ENCODE assay signal across 13 cellular contexts in genomic region chr1:83996621-83997020, GRCh38. TPM values are rescaled to one million over a fixed set of nuclear protein-coding genes. Genes with fewer than 3 reads are reported as not detected.
DNase-seq lines count a peak whose midpoint lies in the region; ATAC-seq and TF ChIP-seq lines count a peak whose summit lies in the region.
"Had no signal": no experiment of that assay in that cellular context is flagged by ENCODE, and none has a peak within 500 bp of the region (broad histone marks: within the 10 kb centered on the region; RNA-seq: fewer than 3 reads in every experiment).

No MANE protein-coding gene starts in this region.

- no peak overlapping the region for H3K27ac Mint-ChIP-seq in natural killer cell treated with Interleukin-12 subunit alpha and Interleukin-12 subunit beta and Interleukin-15 and Interleukin-18, amount 100 ng/mL, for 72 hours

- H3K36me3 ChIP-seq in BJ (ENCODE audit: control insufficient read depth, insufficient read depth, low read length) (no peaks in the 10 kb centered on the region), neural cell (ENCODE audit: insufficient read depth, low read length) (no peaks in the 10 kb centered on the region)
- H3K36me3 ChIP-seq: BLaER1 treated with 17β-estradiol and CSF1 and Interleukin-3, amounts not matched to agents 10 nM and 100 nM; lower lobe of right lung had no signal

- H3K4me2 ChIP-seq in neural cell (ENCODE audit: low read length): peak overlapping the region; percentile 51
- H3K4me2 ChIP-seq: BLaER1 treated with 17β-estradiol and CSF1 and Interleukin-3, amounts not matched to agents 10 nM and 100 nM had no signal

- H3K27me3 ChIP-seq in BJ (ENCODE audit: control insufficient read depth, insufficient read depth, low read length) (no peaks in the 10 kb centered on the region), neural cell (ENCODE audit: insufficient read depth, low read depth, low read length) (no peaks in the 10 kb centered on the region)
- H3K27me3 ChIP-seq: BLaER1 treated with 17β-estradiol and CSF1 and Interleukin-3, amounts not matched to agents 10 nM and 100 nM; testis had no signal

- H3K4me3 ChIP-seq in BJ (ENCODE audit: low read depth, low read length) (no peak overlapping the region), neural cell (ENCODE audit: low read length) (peak overlapping the region; percentile 88)
- H3K4me3 ChIP-seq: BLaER1 treated with 17β-estradiol and CSF1 and Interleukin-3, amounts not matched to agents 10 nM and 100 nM; lower lobe of right lung; testis had no signal

- TF ChIP-seq CTCF in BJ (IDR thresholded peaks at IDR 0.05; ENCODE audit: insufficient read depth, low read depth, low read length) (no peak), neural cell (IDR thresholded peaks at IDR 0.05; ENCODE audit: poor library complexity, severe bottlenecking) (no peak)

- H3K9me3 Mint-ChIP-seq in natural killer cell treated with Interleukin-12 subunit alpha and Interleukin-12 subunit beta and Interleukin-15 and Interleukin-18, amount 100 ng/mL, for 72 hours: no peaks in the 10 kb centered on the region

- H2AFZ ChIP-seq in neural cell (ENCODE audit: low read depth, low read length): no peak overlapping the region

- no peaks in the 10 kb centered on the region for H4K20me1 ChIP-seq in neural cell (ENCODE audit: insufficient read depth)
- H4K20me1 ChIP-seq: BLaER1 treated with 17β-estradiol and CSF1 and Interleukin-3, amounts not matched to agents 10 nM and 100 nM had no signal

- H3K36me3 Mint-ChIP-seq in natural killer cell treated with Interleukin-12 subunit alpha and Interleukin-12 subunit beta and Interleukin-15 and Interleukin-18, amount 100 ng/mL, for 72 hours: no peaks in the 10 kb centered on the region

- TF ChIP-seq RAD21 in neural cell (conservative IDR thresholded peaks at IDR 0.05): no peak

- CTCF ChIA-PET in BJ (lab: Yijun Ruan, JAX): no interaction called here

- POLR2A ChIA-PET in BJ (lab: Charles Lee): no interaction called here

- no peak for ATAC-seq in natural killer cell treated with Interleukin-12 subunit alpha and Interleukin-12 subunit beta and Interleukin-15 and Interleukin-18, amount 100 ng/mL, for 72 hours
- no peak for ATAC-seq in GM21367 (IDR thresholded peaks at IDR 0.05; ENCODE audit: unreplicated experiment)
- ATAC-seq: lower lobe of right lung had no signal

- peaks cover 8 to 10% of the 10 kb centered on the region in 2 donors for H3K4me1 Mint-ChIP-seq in natural killer cell treated with Interleukin-12 subunit alpha and Interleukin-12 subunit beta and Interleukin-15 and Interleukin-18, amount 100 ng/mL, for 72 hours (ENCODE audit: low read depth in 2 of 2)

- H3K4me3 Mint-ChIP-seq in natural killer cell treated with Interleukin-12 subunit alpha and Interleukin-12 subunit beta and Interleukin-15 and Interleukin-18, amount 100 ng/mL, for 72 hours: no peak overlapping the region

- peaks cover 72% of the 10 kb centered on the region for H3K79me2 ChIP-seq in neural cell (replicated peaks; ENCODE audit: insufficient read depth, low read length)

- H3F3A ChIP-seq in neural cell (ENCODE audit: insufficient read depth, low read length, poor library complexity, severe bottlenecking): no peaks in the 10 kb centered on the region

- H3K9ac ChIP-seq in neural cell (ENCODE audit: low read length): no peak overlapping the region
- H3K9ac ChIP-seq: BLaER1 treated with 17β-estradiol and CSF1 and Interleukin-3, amounts not matched to agents 10 nM and 100 nM had no signal

- no peak for TF ChIP-seq EP300 in neural cell (conservative IDR thresholded peaks at IDR 0.05; ENCODE audit: poor library complexity, severe bottlenecking)

- no peak overlapping the region for H3K27ac ChIP-seq in neural cell (ENCODE audit: low read length)
- H3K27ac ChIP-seq: BLaER1 treated with 17β-estradiol and CSF1 and Interleukin-3, amounts not matched to agents 10 nM and 100 nM; lower lobe of right lung; testis had no signal

- H3K27me3 Mint-ChIP-seq in natural killer cell treated with Interleukin-12 subunit alpha and Interleukin-12 subunit beta and Interleukin-15 and Interleukin-18, amount 100 ng/mL, for 72 hours: peaks cover 47 to 68% of the 10 kb centered on the region in 2 donors

- no peaks in the 10 kb centered on the region for H3K9me2 ChIP-seq in neural cell (ENCODE audit: insufficient read depth, low read length)

- DNase-seq in BJ (ENCODE audit: low read depth) (peak; percentile 16), NCI-H69 (lab: John Stamatoyannopoulos, UW) (peak; percentile 16), dedifferentiated amniotic fluid mesenchymal stem cell (ENCODE audit: extremely low spot score) (peak; percentile 61), nucleus accumbens (lab: John Stamatoyannopoulos, UW) (no peak), RPMI8226 (no peak)
- DNase-seq in natural killer cell treated with Interleukin-12 subunit alpha and Interleukin-12 subunit beta and Interleukin-15 and Interleukin-18, amount 100 ng/mL, for 72 hours (ENCODE audit: low spot score): no peak
- DNase-seq: Karpas-422, lower lobe of right lung, SIG-M5, testis had no signal

- no peaks in the 10 kb centered on the region for H3K9me3 ChIP-seq in neural cell (ENCODE audit: low read length)
- H3K9me3 ChIP-seq: lower lobe of right lung, testis had no signal

TF ChIP-seq in neural cell, 6 proteins besides CTCF, POLR2A, EP300 and RAD21:
- no peak for TF ChIP-seq MXI1 (conservative IDR thresholded peaks at IDR 0.05; ENCODE audit: poor library complexity, severe bottlenecking)
- no peak for TF ChIP-seq POLR2AphosphoS5 (IDR thresholded peaks at IDR 0.05)
- TF ChIP-seq TAF1 (IDR thresholded peaks at IDR 0.05; ENCODE audit: low read depth): no peak
- no peak for TF ChIP-seq EZH2 (IDR thresholded peaks at IDR 0.05; ENCODE audit: borderline replicate concordance, insufficient read depth, low read length, poor library complexity, severe bottlenecking)
- no peak for TF ChIP-seq SMC3 (conservative IDR thresholded peaks at IDR 0.05; ENCODE audit: poor library complexity)
- TF ChIP-seq, protein P1, sequence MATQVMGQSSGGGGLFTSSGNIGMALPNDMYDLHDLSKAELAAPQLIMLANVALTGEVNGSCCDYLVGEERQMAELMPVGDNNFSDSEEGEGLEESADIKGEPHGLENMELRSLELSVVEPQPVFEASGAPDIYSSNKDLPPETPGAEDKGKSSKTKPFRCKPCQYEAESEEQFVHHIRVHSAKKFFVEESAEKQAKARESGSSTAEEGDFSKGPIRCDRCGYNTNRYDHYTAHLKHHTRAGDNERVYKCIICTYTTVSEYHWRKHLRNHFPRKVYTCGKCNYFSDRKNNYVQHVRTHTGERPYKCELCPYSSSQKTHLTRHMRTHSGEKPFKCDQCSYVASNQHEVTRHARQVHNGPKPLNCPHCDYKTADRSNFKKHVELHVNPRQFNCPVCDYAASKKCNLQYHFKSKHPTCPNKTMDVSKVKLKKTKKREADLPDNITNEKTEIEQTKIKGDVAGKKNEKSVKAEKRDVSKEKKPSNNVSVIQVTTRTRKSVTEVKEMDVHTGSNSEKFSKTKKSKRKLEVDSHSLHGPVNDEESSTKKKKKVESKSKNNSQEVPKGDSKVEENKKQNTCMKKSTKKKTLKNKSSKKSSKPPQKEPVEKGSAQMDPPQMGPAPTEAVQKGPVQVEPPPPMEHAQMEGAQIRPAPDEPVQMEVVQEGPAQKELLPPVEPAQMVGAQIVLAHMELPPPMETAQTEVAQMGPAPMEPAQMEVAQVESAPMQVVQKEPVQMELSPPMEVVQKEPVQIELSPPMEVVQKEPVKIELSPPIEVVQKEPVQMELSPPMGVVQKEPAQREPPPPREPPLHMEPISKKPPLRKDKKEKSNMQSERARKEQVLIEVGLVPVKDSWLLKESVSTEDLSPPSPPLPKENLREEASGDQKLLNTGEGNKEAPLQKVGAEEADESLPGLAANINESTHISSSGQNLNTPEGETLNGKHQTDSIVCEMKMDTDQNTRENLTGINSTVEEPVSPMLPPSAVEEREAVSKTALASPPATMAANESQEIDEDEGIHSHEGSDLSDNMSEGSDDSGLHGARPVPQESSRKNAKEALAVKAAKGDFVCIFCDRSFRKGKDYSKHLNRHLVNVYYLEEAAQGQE (IDR thresholded peaks at IDR 0.05; ENCODE audit: borderline replicate concordance): no peak

RNA-seq across cellular contexts. Expression of gene TTLL7, which starts 2.3 kb away (rescaled TPM):
- polyA plus RNA-seq in BJ (2011; rRNA removed) (4.7 and 7.6 TPM in 2 replicates), neural cell (84.6 and 88.1 TPM in 2 replicates)
- 4.1 and 4.4 TPM in 2 replicates for polyA minus RNA-seq in BJ (2011; rRNA and poly(A)+ RNA removed)
- 135 and 157 TPM in 2 replicates for polyA minus RNA-seq in neural cell
- 10 to 100 TPM in 1 of 2 donors, 1 to 10 TPM in 1; 2.5 to 21.3 TPM for total RNA-seq in natural killer cell treated with Interleukin-12 subunit alpha and Interleukin-12 subunit beta and Interleukin-15 and Interleukin-18, amount 100 ng/mL, for 72 hours

Comparison
In these comparisons a context has a peak if more than half of its experiments do, and no peak if none do; other contexts are left out.
1. DNase-seq: peak in BJ (single experiment), NCI-H69 (single experiment) and dedifferentiated amniotic fluid mesenchymal stem cell (single experiment); none in nucleus accumbens (0 of 56), RPMI8226 (single experiment) and natural killer cell treated with Interleukin-12 subunit alpha and Interleukin-12 subunit beta and Interleukin-15 and Interleukin-18, amount 100 ng/mL, for 72 hours (single experiment).